In the genomic region with DNA sequence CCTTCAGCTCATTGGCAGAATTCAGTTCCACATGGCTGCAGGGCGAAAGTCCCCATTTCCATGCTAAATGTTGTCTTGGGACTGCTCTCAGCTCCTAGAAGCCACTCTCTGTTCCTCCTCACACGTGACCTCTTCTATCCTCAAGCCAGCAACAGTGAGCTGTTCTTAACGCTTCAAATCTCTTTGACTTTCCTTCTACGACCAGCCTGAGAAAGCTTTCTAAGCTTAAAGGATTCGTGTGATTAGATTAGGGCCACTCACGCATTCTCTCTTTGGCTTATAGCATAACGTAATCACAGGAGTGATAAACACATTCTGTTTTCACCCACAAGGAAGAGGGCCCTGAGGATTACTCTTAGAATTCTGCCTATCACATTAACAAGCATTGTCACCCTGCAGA, we compare ENCODE assay signal across 35 cellular contexts. TPM values are rescaled to one million over a fixed set of nuclear protein-coding genes. Genes with fewer than 3 reads are reported as not detected.
DNase-seq lines count a peak whose midpoint lies in the region; ATAC-seq, FAIRE-seq and TF ChIP-seq lines count a peak whose summit lies in the region.
"Had no signal": no experiment of that assay in that cellular context is flagged by ENCODE, and none has a peak within 500 bp of the region (broad histone marks: within the 10 kb centered on the region; RNA-seq: fewer than 3 reads in every experiment).

No MANE protein-coding gene starts in this region.

- peaks cover 10% of the 10 kb centered on the region for H3K9me3 Mint-ChIP-seq in mesothelial cell of epicardium
- peaks cover 4% of the 10 kb centered on the region for H3K9me3 Mint-ChIP-seq in activated naive CD8-positive, alpha-beta T cell treated with anti-CD3 and anti-CD28 coated beads for 36 hours
- H3K9me3 Mint-ChIP-seq: H9 had no signal

- H3K36me3 ChIP-seq in WERI-Rb-1 (no peaks in the 10 kb centered on the region), sigmoid colon (no peaks in the 10 kb centered on the region)
- H3K36me3 ChIP-seq: esophagus squamous epithelium, heart right ventricle, Peyer's patch, right lobe of liver, transverse colon had no signal

- ATAC-seq in HG03175 (IDR thresholded peaks at IDR 0.05; ENCODE audit: unreplicated experiment), result no peak
- ATAC-seq: A549; activated CD8-positive, alpha-beta T cell treated with anti-CD3 and anti-CD28 coated beads for 36 hours; foreskin keratinocyte; heart right ventricle; left cardiac atrium; right lobe of liver had no signal

- TF ChIP-seq POLR2A in sigmoid colon (IDR thresholded peaks at IDR 0.05) (no peak), GM12891 (IDR thresholded peaks at IDR 0.05; ENCODE audit: low read depth, low read length) (no peak)

- H3K36me3 Mint-ChIP-seq in mesothelial cell of epicardium, result peaks cover 2% of the 10 kb centered on the region
- no peaks in the 10 kb centered on the region for H3K36me3 Mint-ChIP-seq in activated naive CD8-positive, alpha-beta T cell treated with anti-CD3 and anti-CD28 coated beads for 36 hours
- H3K36me3 Mint-ChIP-seq: CD4-positive, CD25-positive, alpha-beta regulatory T cell had no signal

- peaks cover 26% of the 10 kb centered on the region for H3K4me1 Mint-ChIP-seq in mesothelial cell of epicardium
- no peaks in the 10 kb centered on the region for H3K4me1 Mint-ChIP-seq in activated naive CD8-positive, alpha-beta T cell treated with anti-CD3 and anti-CD28 coated beads for 36 hours
- H3K4me1 Mint-ChIP-seq: CD4-positive, CD25-positive, alpha-beta regulatory T cell had no signal

- H3K4me1 ChIP-seq in sigmoid colon, result no peaks in the 10 kb centered on the region
- H3K4me1 ChIP-seq: A549, esophagus squamous epithelium, foreskin keratinocyte, heart right ventricle, Peyer's patch, right lobe of liver, transverse colon had no signal

- H3K27me3 Mint-ChIP-seq in mesothelial cell of epicardium (ENCODE audit: low read depth), result no peaks in the 10 kb centered on the region
- H3K27me3 Mint-ChIP-seq in activated naive CD8-positive, alpha-beta T cell treated with anti-CD3 and anti-CD28 coated beads for 36 hours, result no peaks in the 10 kb centered on the region
- H3K27me3 Mint-ChIP-seq: activated CD8-positive, alpha-beta T cell treated with anti-CD3 and anti-CD28 coated beads for 36 hours; CD4-positive, CD25-positive, alpha-beta regulatory T cell had no signal

- H3K27me3 ChIP-seq in WERI-Rb-1 (ENCODE audit: insufficient read depth, low read depth, severe bottlenecking) (no peaks in the 10 kb centered on the region), sigmoid colon (no peaks in the 10 kb centered on the region)
- H3K27me3 ChIP-seq: esophagus squamous epithelium, foreskin keratinocyte, Peyer's patch, right lobe of liver, transverse colon had no signal

- H3K4me3 ChIP-seq in WERI-Rb-1 (ENCODE audit: low read depth, low read length), result no peak overlapping the region
- H3K4me3 ChIP-seq in sigmoid colon, result no peak overlapping the region
- H3K4me3 ChIP-seq: A549, esophagus squamous epithelium, heart right ventricle, lung, Peyer's patch, right lobe of liver, transverse colon had no signal

- TF ChIP-seq CTCF in D721Med (IDR thresholded peaks at IDR 0.05; ENCODE audit: insufficient read depth, missing control alignments) (no peak), WERI-Rb-1 (IDR thresholded peaks at IDR 0.05; ENCODE audit: low read depth, low read length) (no peak), mesothelial cell of epicardium (IDR thresholded peaks at IDR 0.05; ENCODE audit: unreplicated experiment) (no peak), sigmoid colon (IDR thresholded peaks at IDR 0.05) (no peak)

- TF ChIP-seq EP300 in sigmoid colon (IDR thresholded peaks at IDR 0.05), result no peak

- FAIRE-seq in D721Med (lab: Jason Lieb, UNC) (peak; percentile 100), GM12891 (lab: Jason Lieb, UNC) (no peak)
- FAIRE-seq: A549 had no signal

- peak overlapping the region; percentile 1 for H3K27ac Mint-ChIP-seq in mesothelial cell of epicardium
- H3K27ac Mint-ChIP-seq in activated naive CD8-positive, alpha-beta T cell treated with anti-CD3 and anti-CD28 coated beads for 36 hours, result no peak overlapping the region
- H3K27ac Mint-ChIP-seq: activated CD8-positive, alpha-beta T cell treated with anti-CD3 and anti-CD28 coated beads for 36 hours; activated T-helper 1 cell treated with anti-CD3 and anti-CD28 coated beads, Interleukin-12 subunit alpha, Interleukin-12 subunit beta, Interleukin-2, Interleukin-4 antibody, amounts not matched to agents 30 ng/mL and 10 ng/mL and 1 ng/mL, durations not matched to agents 14 hours and 24 hours and 36 hours; CD4-positive, CD25-positive, alpha-beta regulatory T cell; T-helper 2 cell treated with Interferon-gamma antibody and Interleukin-4, amounts not matched to agents 5 μg/mL and 100 μg/mL, for 36 hours had no signal

- H3K4me3 Mint-ChIP-seq in mesothelial cell of epicardium, result no peak overlapping the region
- no peak overlapping the region for H3K4me3 Mint-ChIP-seq in activated naive CD8-positive, alpha-beta T cell treated with anti-CD3 and anti-CD28 coated beads for 36 hours
- H3K4me3 Mint-ChIP-seq: activated CD8-positive, alpha-beta T cell treated with anti-CD3 and anti-CD28 coated beads for 36 hours; activated T-helper 1 cell treated with anti-CD3 and anti-CD28 coated beads, Interleukin-12 subunit alpha, Interleukin-12 subunit beta, Interleukin-2, Interleukin-4 antibody, amounts not matched to agents 30 ng/mL and 10 ng/mL and 1 ng/mL, durations not matched to agents 14 hours and 24 hours and 36 hours; CD4-positive, CD25-positive, alpha-beta regulatory T cell; H9; T-helper 2 cell treated with Interferon-gamma antibody and Interleukin-4, amounts not matched to agents 5 μg/mL and 100 μg/mL, for 36 hours had no signal

- 77 to 80% methylated on average over 7 of the region's 7 CpGs for WGBS in sigmoid colon, 2 donors

- DNase-seq in D721Med (ENCODE audit: insufficient read length, low spot score), result peak; percentile 43
- peak; percentile 65 for DNase-seq in WERI-Rb-1
- DNase-seq in mesothelial cell of epicardium (ENCODE audit: low spot score in 2 of 2, unreplicated experiment in 2 of 2), result no peak
- DNase-seq in sigmoid colon, result peak; percentile 4
- DNase-seq in GM12891 (ENCODE audit: insufficient read length, low spot score), result no peak
- no peak for DNase-seq in G401 (ENCODE audit: low spot score)
- DNase-seq in activated naive CD8-positive, alpha-beta T cell treated with anti-CD3 and anti-CD28 coated beads for 36 hours, result no peak
- DNase-seq: activated CD8-positive, alpha-beta memory T cell treated with anti-CD3 and anti-CD28 coated beads, Interleukin-2, amount 50 U/mL, for 48 hours; activated CD8-positive, alpha-beta T cell treated with anti-CD3 and anti-CD28 coated beads for 36 hours; activated naive CD4-positive, alpha-beta T cell treated with Interleukin-2 at 50 U/mL for 16 hours; CD4-positive, CD25-positive, alpha-beta regulatory T cell; cerebellar nuclear complex; esophagus squamous epithelium; foreskin keratinocyte; H9; heart right ventricle; IMR-90; left cardiac atrium; MV-4-11; NCI-H1436 treated with DMSO at 0.1 percent for 48 hours; NCI-H2081 treated with DMSO at 0.1 percent for 48 hours; NCI-H226; NCI-H69; posterior cingulate gyrus; right lobe of liver; SHP77; stimulated activated CD4-positive, alpha-beta T cell treated with anti-CD3 and anti-CD28 coated beads, Interleukin-12 subunit alpha, Interleukin-12 subunit beta, amount 100 ng/mL, for 4 hours; stimulated activated CD4-positive, alpha-beta T cell treated with anti-CD3 and anti-CD28 coated beads, Interleukin-2, amount 100 ng/mL, for 48 hours; transverse colon had no signal

- H3K27ac ChIP-seq in WERI-Rb-1 (peak overlapping the region; percentile 14; the same call in 1 of the 2 replicates), sigmoid colon (no peak overlapping the region)
- H3K27ac ChIP-seq: A549, esophagus squamous epithelium, foreskin keratinocyte, heart right ventricle, Peyer's patch, right lobe of liver, transverse colon had no signal

- in situ Hi-C loops in G401 (cut with HindIII; ENCODE audit: low sequenced_read_pairs), result no loop called here

- intact Hi-C loops in sigmoid colon (cut with DNase I), result no loop called here

- H3K9me3 ChIP-seq in WERI-Rb-1 (ENCODE audit: severe bottlenecking) (no peaks in the 10 kb centered on the region), sigmoid colon (no peaks in the 10 kb centered on the region)
- H3K9me3 ChIP-seq: A549, esophagus squamous epithelium, heart right ventricle, Peyer's patch, right lobe of liver, transverse colon had no signal

TF ChIP-seq in GM12891, 5 proteins besides CTCF, POLR2A, EP300 and RAD21:
- TF ChIP-seq SPI1 (IDR thresholded peaks at IDR 0.05; ENCODE audit: low read depth, low read length) (no peak), TAF1 (IDR thresholded peaks at IDR 0.05; ENCODE audit: low read depth, low read length) (no peak), PAX5 (IDR thresholded peaks at IDR 0.05; ENCODE audit: insufficient read depth, low read length, severe bottlenecking) (no peak), POLR2AphosphoS5 (IDR thresholded peaks at IDR 0.05; ENCODE audit: low read depth, low read length) (no peak), POU2F2 (IDR thresholded peaks at IDR 0.05; ENCODE audit: low read depth, low read length) (no peak)

RNA-seq across cellular contexts. Expression of gene LAMA1, which starts 29.8 kb away (rescaled TPM):
- total RNA-seq in mesothelial cell of epicardium (91.4 to 99.8 TPM (median 93.7 TPM) in 3 replicates), sigmoid colon (1 to 10 TPM in 1 of 4 donors, under 1 TPM in 3; 0.27 to 1.4 (median 0.69) TPM)
- polyA plus RNA-seq in sigmoid colon, result 10 to 100 TPM in 1 of 3 donors, 1 to 10 TPM in 2; 1.8 to 19.2 (median 7.2) TPM
- 0.01 TPM for polyA plus RNA-seq in GM12891 (2012; ENCODE audit: low read depth, missing spikeins)
- 0.03 and 0.31 TPM in 2 replicates for total RNA-seq in G401 (2014; rRNA removed; shearing (Covaris generic))
- not detected for total RNA-seq in activated naive CD8-positive, alpha-beta T cell treated with anti-CD3 and anti-CD28 coated beads for 36 hours
- total RNA-seq: activated CD8-positive, alpha-beta T cell treated with anti-CD3 and anti-CD28 coated beads for 36 hours; activated T-helper 1 cell treated with anti-CD3 and anti-CD28 coated beads, Interleukin-12 subunit alpha, Interleukin-12 subunit beta, Interleukin-2, Interleukin-4 antibody, amounts not matched to agents 30 ng/mL and 10 ng/mL and 1 ng/mL, durations not matched to agents 14 hours and 24 hours and 36 hours; CD4-positive, CD25-positive, alpha-beta regulatory T cell had no signal
- polyA plus RNA-seq: CD4-positive, CD25-positive, alpha-beta regulatory T cell had no signal

Comparison
In these comparisons a context has a peak if more than half of its experiments do, and no peak if none do; other contexts are left out.
1. DNase-seq: peak in D721Med (single experiment), WERI-Rb-1 (single experiment) and sigmoid colon (single experiment); none in mesothelial cell of epicardium (0 of 2), GM12891 (single experiment), G401 (single experiment) and activated naive CD8-positive, alpha-beta T cell treated with anti-CD3 and anti-CD28 coated beads for 36 hours (single experiment).
2. RNA of gene LAMA1, which starts 29.8 kb away (total RNA-seq): 91.4 to 99.8 TPM in mesothelial cell of epicardium; 0.27 to 1.4 TPM in sigmoid colon, 0.03 to 0.31 TPM in G401 and not detected in activated naive CD8-positive, alpha-beta T cell treated with anti-CD3 and anti-CD28 coated beads for 36 hours; every median in the first group is over 10 times any median in the second.